ENCODE assay signal across 12 cellular contexts in the genomic region with DNA sequence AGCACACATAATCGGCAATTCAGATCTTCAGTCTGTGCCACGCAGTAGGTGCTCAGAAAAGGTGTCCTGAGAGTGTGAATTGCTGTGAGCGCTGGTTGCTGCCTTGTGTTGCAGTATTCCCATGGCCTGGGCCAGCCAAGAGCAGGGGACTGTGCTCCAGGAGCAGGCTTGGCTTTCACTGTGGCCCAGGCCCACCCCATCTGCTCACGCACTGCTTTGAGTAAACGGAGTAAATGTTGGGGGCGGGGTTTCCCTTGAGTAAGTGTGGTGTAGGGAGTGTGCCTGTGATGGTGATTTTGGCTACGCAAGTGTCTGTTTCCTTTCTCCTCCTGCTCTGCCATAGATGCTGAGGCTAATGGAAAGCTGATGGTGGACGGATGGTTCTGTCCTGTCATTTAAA. TPM values are rescaled to one million over a fixed set of nuclear protein-coding genes. Genes with fewer than 3 reads are reported as not detected.
DNase-seq lines count a peak whose midpoint lies in the region; ATAC-seq and TF ChIP-seq lines count a peak whose summit lies in the region.
"Had no signal": no experiment of that assay in that cellular context is flagged by ENCODE, and none has a peak within 500 bp of the region (broad histone marks: within the 10 kb centered on the region; RNA-seq: fewer than 3 reads in every experiment).

No MANE protein-coding gene starts in this region.

- no peak for TF ChIP-seq POLR2A in suprapubic skin (IDR thresholded peaks at IDR 0.05)

- H4K20me1 ChIP-seq in SK-N-SH (ENCODE audit: insufficient read depth) = peaks cover 59% of the 10 kb centered on the region
- no peaks in the 10 kb centered on the region for H4K20me1 ChIP-seq in SU-DHL-6 (ENCODE audit: low read depth, low read length)

- no peak overlapping the region for H3K27ac Mint-ChIP-seq in activated CD8-positive, alpha-beta T cell treated with anti-CD3 and anti-CD28 coated beads for 36 hours

- TF ChIP-seq CTCF in SK-N-SH (IDR thresholded peaks at IDR 0.05) = no peak
- no peak for TF ChIP-seq CTCF in SU-DHL-6 (IDR thresholded peaks at IDR 0.05; ENCODE audit: insufficient read depth, low read length, poor library complexity, severe bottlenecking)
- TF ChIP-seq CTCF in suprapubic skin (IDR thresholded peaks at IDR 0.05) = no peak
- no peak for TF ChIP-seq CTCF in activated CD8-positive, alpha-beta T cell treated with anti-CD3 and anti-CD28 coated beads for 36 hours (IDR thresholded peaks at IDR 0.05)

- peaks cover 1% of the 10 kb centered on the region for H3K36me3 Mint-ChIP-seq in activated CD8-positive, alpha-beta T cell treated with anti-CD3 and anti-CD28 coated beads for 36 hours (ENCODE audit: low read depth)

- H3K79me2 ChIP-seq in SK-N-SH (ENCODE audit: insufficient read depth) = peaks cover 98% of the 10 kb centered on the region
- peaks cover 15% of the 10 kb centered on the region for H3K79me2 ChIP-seq in SU-DHL-6 (ENCODE audit: insufficient read depth, low read length)

- H3K9me3 Mint-ChIP-seq in activated CD8-positive, alpha-beta T cell treated with anti-CD3 and anti-CD28 coated beads for 36 hours = no peaks in the 10 kb centered on the region

- H3K27ac ChIP-seq in SK-N-SH (ENCODE audit: low read depth in 2 of 2, low read length in 1 of 2) (peak overlapping the region in 1 of 2 experiments; percentile 89; a peak in 2 of 4 replicates), SU-DHL-6 (ENCODE audit: low read depth, low read length) (peak overlapping the region; percentile 77), suprapubic skin (peak overlapping the region; percentile 84)
- H3K27ac ChIP-seq: parathyroid adenoma had no signal

- peaks cover 34% of the 10 kb centered on the region for H3K27me3 Mint-ChIP-seq in activated CD8-positive, alpha-beta T cell treated with anti-CD3 and anti-CD28 coated beads for 36 hours

- 91% methylated on average over 4 of the region's 8 CpGs for WGBS in SK-N-SH (ENCODE audit: low lambda C conversion rate)
- 93% methylated on average over 5 of the region's 8 CpGs for WGBS in suprapubic skin

- H3K9me2 ChIP-seq in SK-N-SH (no peaks in the 10 kb centered on the region), SU-DHL-6 (replicated peaks; ENCODE audit: insufficient read depth, low read length) (no peaks in the 10 kb centered on the region)

- no peak for TF ChIP-seq RAD21 in SK-N-SH (IDR thresholded peaks at IDR 0.05; ENCODE audit: low read length)

- H3K36me3 ChIP-seq in SK-N-SH (replicated peaks in 1 of 2; ENCODE audit: control insufficient read depth in 1 of 2, insufficient read depth in 2 of 2, low read length in 1 of 2) (peaks cover 7 to 24% of the 10 kb centered on the region in 2 experiments), SU-DHL-6 (ENCODE audit: low read length) (peaks cover 4% of the 10 kb centered on the region; the same call in 1 of the 2 replicates), iPS-15b (ENCODE audit: control insufficient read depth, insufficient read depth, low read length) (peaks cover 2% of the 10 kb centered on the region), suprapubic skin (peaks cover 3% of the 10 kb centered on the region)

- H3F3A ChIP-seq in SK-N-SH (replicated peaks; ENCODE audit: insufficient read depth) (peaks cover 25% of the 10 kb centered on the region), SU-DHL-6 (ENCODE audit: insufficient read depth) (peaks cover 24% of the 10 kb centered on the region)

- H3K4me1 Mint-ChIP-seq in activated CD8-positive, alpha-beta T cell treated with anti-CD3 and anti-CD28 coated beads for 36 hours (ENCODE audit: low read depth) = peaks cover 35% of the 10 kb centered on the region

- DNase-seq in SK-N-SH (no peak), suprapubic skin (ENCODE audit: low spot score in 2 of 2) (no peak), NCI-H1048 (lab: John Stamatoyannopoulos, UW) (no peak)
- DNase-seq in activated CD8-positive, alpha-beta T cell treated with anti-CD3 and anti-CD28 coated beads for 36 hours = no peak
- DNase-seq: activated gamma-delta T cell, GOT3, NCI-H1092 treated with DMSO at 0.1 percent for 48 hours had no signal

- CTCF ChIA-PET in SK-N-SH (lab: Yijun Ruan, JAX) = no interaction called here
- CTCF ChIA-PET in activated CD8-positive, alpha-beta T cell treated with anti-CD3 and anti-CD28 coated beads for 36 hours (lab: Charles Lee) = no interaction called here

- no peak overlapping the region for H3K4me3 Mint-ChIP-seq in activated CD8-positive, alpha-beta T cell treated with anti-CD3 and anti-CD28 coated beads for 36 hours

- intact Hi-C loops in activated CD8-positive, alpha-beta T cell treated with anti-CD3 and anti-CD28 coated beads for 36 hours (cut with micrococcal nuclease) = no loop called here

- H3K4me3 ChIP-seq in SK-N-SH (ENCODE audit: low read depth in 2 of 2, low read length in 1 of 2) = peak overlapping the region in 1 of 2 experiments; percentile 83; a peak in 2 of 4 replicates
- H3K4me3 ChIP-seq in SU-DHL-6 (ENCODE audit: insufficient read depth, low read length, poor library complexity, severe bottlenecking) = no peak overlapping the region
- peak overlapping the region; percentile 83 for H3K4me3 ChIP-seq in iPS-15b (ENCODE audit: low read depth, low read length)
- no peak overlapping the region for H3K4me3 ChIP-seq in suprapubic skin

- no peaks in the 10 kb centered on the region for H3K27me3 ChIP-seq in SK-N-SH (ENCODE audit: insufficient read depth)
- no peaks in the 10 kb centered on the region for H3K27me3 ChIP-seq in SU-DHL-6 (ENCODE audit: low read length)
- no peaks in the 10 kb centered on the region for H3K27me3 ChIP-seq in iPS-15b (ENCODE audit: control insufficient read depth, insufficient read depth, low read length)
- no peaks in the 10 kb centered on the region for H3K27me3 ChIP-seq in suprapubic skin

- H3K9ac ChIP-seq in SK-N-SH (peak overlapping the region; percentile 97; the same call in 1 of the 2 replicates), SU-DHL-6 (ENCODE audit: low read length) (no peak overlapping the region), iPS-15b (ENCODE audit: low read depth, low read length) (no peak overlapping the region)
- H3K9ac ChIP-seq: parathyroid adenoma had no signal

- no peak overlapping the region for H2AFZ ChIP-seq in SK-N-SH (ENCODE audit: low read depth)
- no peak overlapping the region for H2AFZ ChIP-seq in SU-DHL-6 (ENCODE audit: low read depth, low read length, severe bottlenecking)
- H2AFZ ChIP-seq: parathyroid adenoma had no signal

- H3K9me3 ChIP-seq in SK-N-SH = no peaks in the 10 kb centered on the region
- no peaks in the 10 kb centered on the region; the same call in 1 of the 2 replicates for H3K9me3 ChIP-seq in SU-DHL-6 (ENCODE audit: insufficient read depth, low read length)
- H3K9me3 ChIP-seq in iPS-15b (ENCODE audit: control insufficient read depth, insufficient read depth, low read length) = no peaks in the 10 kb centered on the region
- H3K9me3 ChIP-seq in suprapubic skin = no peaks in the 10 kb centered on the region

- no peak for ATAC-seq in SK-N-SH treated with all-trans-retinoic acid at 6 μM for 48 hours
- ATAC-seq in HG02798 (IDR thresholded peaks at IDR 0.05; ENCODE audit: poor library complexity, unreplicated experiment) = no peak
- no peak for ATAC-seq in activated CD8-positive, alpha-beta T cell treated with anti-CD3 and anti-CD28 coated beads for 36 hours

- peaks cover 11 to 17% of the 10 kb centered on the region in 2 experiments; a peak in 3 of 4 replicates for H3K4me1 ChIP-seq in SK-N-SH (ENCODE audit: control insufficient read depth in 1 of 2, insufficient read depth in 2 of 2, low read depth in 1 of 2, low read length in 1 of 2)
- H3K4me1 ChIP-seq in iPS-15b (ENCODE audit: control insufficient read depth, insufficient read depth, low read length) = peaks cover 5% of the 10 kb centered on the region
- H3K4me1 ChIP-seq in suprapubic skin = peaks cover 43% of the 10 kb centered on the region

- POLR2A ChIA-PET in SK-N-SH (lab: Yijun Ruan, JAX) = no interaction called here
- POLR2A ChIA-PET in activated CD8-positive, alpha-beta T cell treated with anti-CD3 and anti-CD28 coated beads for 36 hours (lab: Charles Lee) = interaction anchor here (1.1 kb wide), 1 partner anchor 33 kb away, joined by 3 read pairs; no protein-coding TSS in a partner anchor

- H3K4me2 ChIP-seq in SK-N-SH = peak overlapping the region; percentile 95
- no peak overlapping the region for H3K4me2 ChIP-seq in SU-DHL-6 (ENCODE audit: low read depth, low read length, poor library complexity, severe bottlenecking)

- TF ChIP-seq EP300 in SK-N-SH (IDR thresholded peaks at IDR 0.05; ENCODE audit: borderline replicate concordance in 1 of 2, low read depth in 1 of 2, low read length in 1 of 2) (no peak), suprapubic skin (IDR thresholded peaks at IDR 0.05) (no peak)

TF ChIP-seq in SK-N-SH, 30 proteins besides CTCF, POLR2A, EP300 and RAD21 (continues in another document):
- TF ChIP-seq JUND (IDR thresholded peaks at IDR 0.05) (no peak), TCF12 (IDR thresholded peaks at IDR 0.05) (no peak)
- TF ChIP-seq, protein P1, sequence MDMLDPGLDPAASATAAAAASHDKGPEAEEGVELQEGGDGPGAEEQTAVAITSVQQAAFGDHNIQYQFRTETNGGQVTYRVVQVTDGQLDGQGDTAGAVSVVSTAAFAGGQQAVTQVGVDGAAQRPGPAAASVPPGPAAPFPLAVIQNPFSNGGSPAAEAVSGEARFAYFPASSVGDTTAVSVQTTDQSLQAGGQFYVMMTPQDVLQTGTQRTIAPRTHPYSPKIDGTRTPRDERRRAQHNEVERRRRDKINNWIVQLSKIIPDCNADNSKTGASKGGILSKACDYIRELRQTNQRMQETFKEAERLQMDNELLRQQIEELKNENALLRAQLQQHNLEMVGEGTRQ (IDR thresholded peaks at IDR 0.05; ENCODE audit: borderline replicate concordance, low read depth, low read length) = no peak

TF ChIP-seq in SK-N-SH treated with all-trans-retinoic acid at 6 μM for 48 hours, 23 proteins besides CTCF, POLR2A, EP300 and RAD21 (continues in another document):
- TF ChIP-seq ZFP3 (CRISPR knock-in tag; IDR thresholded peaks at IDR 0.05) (no peak), OSR1 (CRISPR knock-in tag; IDR thresholded peaks at IDR 0.05) (no peak), TOX (CRISPR knock-in tag; IDR thresholded peaks at IDR 0.05; ENCODE audit: borderline replicate concordance) (no peak), ZFP30 (CRISPR knock-in tag; IDR thresholded peaks at IDR 0.05) (no peak)

RNA-seq across cellular contexts. Expression of a gene that starts 2.3 kb away (rescaled TPM):
- polyA plus RNA-seq in SK-N-SH (2012; rRNA removed) = 243 and 286 TPM in 2 replicates
- polyA plus RNA-seq in SK-N-SH (2012; cell fraction: cytosol; rRNA removed) = 155 and 160 TPM in 2 replicates
- polyA plus RNA-seq in SK-N-SH (2012; cell fraction: nucleus; rRNA removed) = 884 and 923 TPM in 2 replicates
- total RNA-seq in suprapubic skin = 100 to 1,000 TPM; 179 to 458 (median 200) TPM
- 1 to 10 TPM; 8.6 to 9.9 TPM for total RNA-seq in activated CD8-positive, alpha-beta T cell treated with anti-CD3 and anti-CD28 coated beads for 36 hours

Comparison
In these comparisons a context has a peak if more than half of its experiments do, and no peak if none do; other contexts are left out.
1. RNA of a gene that starts 2.3 kb away (total RNA-seq): 179 to 458 TPM in suprapubic skin; 8.6 to 9.9 TPM in activated CD8-positive, alpha-beta T cell treated with anti-CD3 and anti-CD28 coated beads for 36 hours; every median in the first group is over 10 times any median in the second.